ENCODE assay signal across 1 cellular context in the genomic region with DNA sequence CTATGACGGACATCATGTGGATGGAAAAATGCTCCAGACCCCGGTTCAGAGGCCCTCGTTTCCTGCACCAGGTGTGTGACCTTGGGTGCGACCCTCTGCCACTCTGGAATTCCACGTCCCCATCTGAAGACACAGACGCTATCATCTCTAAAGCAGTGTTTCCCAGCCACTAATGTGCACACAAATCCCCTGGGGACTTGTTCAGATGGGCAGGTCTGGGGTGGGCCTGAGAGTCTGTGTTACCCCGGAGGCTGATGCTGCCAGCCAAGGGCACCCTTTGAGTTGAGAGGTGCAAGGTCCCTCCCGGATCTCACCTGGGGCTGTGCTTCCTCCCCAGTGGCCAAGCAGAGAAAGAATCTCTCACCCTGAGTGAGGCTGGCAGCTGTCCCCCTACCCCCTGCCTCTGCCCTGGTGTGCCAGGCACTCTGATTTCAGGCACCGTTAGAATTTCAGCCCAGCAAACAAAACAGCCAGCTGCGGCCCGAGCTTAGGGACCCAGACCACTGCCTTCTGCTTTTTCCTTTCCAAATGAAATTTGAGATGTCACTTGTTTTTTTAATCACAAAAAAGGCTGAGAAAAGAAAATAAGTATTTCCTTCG.
TF ChIP-seq lines count a peak whose summit lies in the region.

No MANE protein-coding gene starts in this region.

TF ChIP-seq in GM12878, 131 proteins besides CTCF, POLR2A, EP300 and RAD21:
- TF ChIP-seq, protein P1, sequence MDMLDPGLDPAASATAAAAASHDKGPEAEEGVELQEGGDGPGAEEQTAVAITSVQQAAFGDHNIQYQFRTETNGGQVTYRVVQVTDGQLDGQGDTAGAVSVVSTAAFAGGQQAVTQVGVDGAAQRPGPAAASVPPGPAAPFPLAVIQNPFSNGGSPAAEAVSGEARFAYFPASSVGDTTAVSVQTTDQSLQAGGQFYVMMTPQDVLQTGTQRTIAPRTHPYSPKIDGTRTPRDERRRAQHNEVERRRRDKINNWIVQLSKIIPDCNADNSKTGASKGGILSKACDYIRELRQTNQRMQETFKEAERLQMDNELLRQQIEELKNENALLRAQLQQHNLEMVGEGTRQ (IDR thresholded peaks at IDR 0.05; ENCODE audit: borderline replicate concordance, low read depth, low read length) = no peak
- TF ChIP-seq MEF2B (IDR thresholded peaks at IDR 0.05; ENCODE audit: partially characterized antibody, poor library complexity, severe bottlenecking) = peak; percentile 53
